Comparison of ENCODE assay signal across 28 cellular contexts in the genomic region with DNA sequence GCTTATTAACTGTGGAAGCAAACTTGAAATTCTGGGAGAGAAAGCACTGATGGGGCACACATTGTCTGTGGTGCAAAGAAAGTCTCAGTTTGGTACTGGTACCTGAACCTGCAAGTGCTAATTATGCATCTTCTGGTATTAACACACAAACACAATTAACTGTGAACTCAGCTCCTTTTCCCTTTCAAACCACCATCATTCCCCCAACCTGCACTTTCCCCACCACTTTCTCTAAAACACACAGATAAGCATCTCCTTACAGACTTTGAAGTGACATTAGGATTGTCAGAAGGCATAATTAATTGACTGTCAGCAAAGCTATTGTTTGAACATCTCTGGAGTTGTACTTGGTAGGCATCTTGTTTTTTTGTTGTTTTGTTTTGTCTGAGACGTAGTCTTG.
"Had no signal": no experiment of that assay in that cellular context is flagged by ENCODE, and none has a peak within 500 bp of the region (broad histone marks: within the 10 kb centered on the region; RNA-seq: fewer than 3 reads in every experiment).

No MANE protein-coding gene starts in this region.

- H3K9ac ChIP-seq: neural progenitor cell, parathyroid adenoma had no signal

- H3K4me3 Mint-ChIP-seq: natural killer cell; nephron; neural progenitor cell; stimulated activated effector memory CD8-positive, alpha-beta T cell treated with anti-CD3 and anti-CD28 coated beads, Interleukin-12 subunit alpha, Interleukin-12 subunit beta, amount 100 ng/mL, for 72 hours; stimulated activated naive B cell treated with anti-CD40 and anti-IgM and Interleukin-4, amounts not matched to agents 10 μg/mL and 1 μg/mL and 100 μg/mL, for 72 hours; stimulated activated naive CD8-positive, alpha-beta T cell treated with anti-CD3 and anti-CD28 coated beads, Interleukin-15, Interleukin-2, amounts not matched to agents 100 ng/mL and 50 ng/mL, for 24 hours had no signal

- H3K4me3 ChIP-seq: neural progenitor cell, ovary, psoas muscle, stomach, thoracic aorta, thyroid gland, tibial nerve, upper lobe of left lung, vagina had no signal

- H3K79me2 ChIP-seq: parathyroid adenoma had no signal

- ATAC-seq: natural killer cell; psoas muscle; right cardiac atrium; sciatic nerve; stimulated activated effector memory CD8-positive, alpha-beta T cell treated with anti-CD3 and anti-CD28 coated beads, Interleukin-12 subunit alpha, Interleukin-12 subunit beta, amount 100 ng/mL, for 72 hours; stimulated activated naive B cell treated with anti-CD40 and anti-IgM and Interleukin-4, amounts not matched to agents 10 μg/mL and 1 μg/mL and 100 μg/mL, for 72 hours had no signal

- H3K4me1 Mint-ChIP-seq: nephron had no signal

- H3K27me3 Mint-ChIP-seq: progenitor cell of endocrine pancreas; stimulated activated naive B cell treated with anti-CD40 and anti-IgM and Interleukin-4, amounts not matched to agents 10 μg/mL and 1 μg/mL and 100 μg/mL, for 72 hours; stimulated activated naive CD8-positive, alpha-beta T cell treated with anti-CD3 and anti-CD28 coated beads, Interleukin-15, Interleukin-2, amounts not matched to agents 100 ng/mL and 50 ng/mL, for 24 hours had no signal

- H3K36me3 Mint-ChIP-seq: natural killer cell; neural progenitor cell; stimulated activated effector memory CD8-positive, alpha-beta T cell treated with anti-CD3 and anti-CD28 coated beads, Interleukin-12 subunit alpha, Interleukin-12 subunit beta, amount 100 ng/mL, for 72 hours had no signal

- H3K4me1 ChIP-seq: neural progenitor cell, parathyroid adenoma, psoas muscle, thyroid gland, upper lobe of left lung, vagina had no signal

- H3K9me3 ChIP-seq: ovary, psoas muscle, stomach, thoracic aorta, thyroid gland, tibial nerve, upper lobe of left lung, vagina had no signal

- H2AFZ ChIP-seq: neural progenitor cell, parathyroid adenoma had no signal

- H3K27ac ChIP-seq: neural progenitor cell, ovary, parathyroid adenoma, psoas muscle, stomach, thoracic aorta, thyroid gland, tibial nerve, upper lobe of left lung, vagina had no signal

- H3K27ac Mint-ChIP-seq: natural killer cell; nephron; neural progenitor cell; progenitor cell of endocrine pancreas; stimulated activated effector memory CD8-positive, alpha-beta T cell treated with anti-CD3 and anti-CD28 coated beads, Interleukin-12 subunit alpha, Interleukin-12 subunit beta, amount 100 ng/mL, for 72 hours; stimulated activated naive B cell treated with anti-CD40 and anti-IgM and Interleukin-4, amounts not matched to agents 10 μg/mL and 1 μg/mL and 100 μg/mL, for 72 hours; stimulated activated naive CD8-positive, alpha-beta T cell treated with anti-CD3 and anti-CD28 coated beads, Interleukin-15, Interleukin-2, amounts not matched to agents 100 ng/mL and 50 ng/mL, for 24 hours had no signal

- H3K27me3 ChIP-seq: neural progenitor cell, ovary, stomach, thyroid gland, tibial nerve, upper lobe of left lung, vagina had no signal

- H3K4me2 ChIP-seq: neural progenitor cell had no signal

- DNase-seq: natural killer cell; occipital lobe; ovary; posterior cingulate gyrus; psoas muscle; right cardiac atrium; small intestine; stimulated activated CD4-positive, alpha-beta T cell treated with anti-CD3 and anti-CD28 coated beads, Interleukin-15, amount 100 ng/mL, for 24 hours; stimulated activated CD4-positive, alpha-beta T cell treated with anti-CD3 and anti-CD28 coated beads, Interleukin-2, amount 100 ng/mL, for 24 hours; stimulated activated CD4-positive, alpha-beta T cell treated with anti-CD3 and anti-CD28 coated beads, Interleukin-2, amount 100 ng/mL, for 48 hours; stimulated activated CD4-positive, alpha-beta T cell treated with anti-CD3 and anti-CD28 coated beads, Interleukin-4, amount 100 ng/mL, for 24 hours; stimulated activated naive B cell treated with anti-CD40 and anti-IgM and Interleukin-4, amounts not matched to agents 10 μg/mL and 1 μg/mL and 100 μg/mL, for 72 hours; stimulated activated naive CD4-positive, alpha-beta T cell treated with Interleukin-2 at 50 U/mL for 16 hours; stomach; thyroid gland; trophoblast cell; upper lobe of left lung had no signal

- FAIRE-seq: small intestine, urothelium cell line had no signal

- H3K36me3 ChIP-seq: neural progenitor cell, ovary, stomach, thoracic aorta, thyroid gland, tibial nerve, upper lobe of left lung, vagina had no signal

- H3K9me3 Mint-ChIP-seq: natural killer cell; nephron; neural progenitor cell; stimulated activated effector memory CD8-positive, alpha-beta T cell treated with anti-CD3 and anti-CD28 coated beads, Interleukin-12 subunit alpha, Interleukin-12 subunit beta, amount 100 ng/mL, for 72 hours; stimulated activated naive B cell treated with anti-CD40 and anti-IgM and Interleukin-4, amounts not matched to agents 10 μg/mL and 1 μg/mL and 100 μg/mL, for 72 hours; stimulated activated naive CD8-positive, alpha-beta T cell treated with anti-CD3 and anti-CD28 coated beads, Interleukin-15, Interleukin-2, amounts not matched to agents 100 ng/mL and 50 ng/mL, for 24 hours had no signal
